ENCODE assay signal across 1 cellular context in genomic region chr16:85333744-85334640, GRCh38.
TF ChIP-seq lines count a peak whose summit lies in the region.

No MANE protein-coding gene starts in this region.

TF ChIP-seq in GM23338, 12 proteins besides CTCF, POLR2A, EP300 and RAD21 (continued from another document):
- no peak for TF ChIP-seq REST (IDR thresholded peaks at IDR 0.05; ENCODE audit: unreplicated experiment)
